ENCODE assay signal across 28 cellular contexts in genomic region chr15:84647726-84648125, GRCh38. TPM values are rescaled to one million over a fixed set of nuclear protein-coding genes. Genes with fewer than 3 reads are reported as not detected.
DNase-seq lines count a peak whose midpoint lies in the region; ATAC-seq and FAIRE-seq lines count a peak whose summit lies in the region.
"Had no signal": no experiment of that assay in that cellular context is flagged by ENCODE, and none has a peak within 500 bp of the region (broad histone marks: within the 10 kb centered on the region; RNA-seq: fewer than 3 reads in every experiment).

No MANE protein-coding gene starts in this region.

- H3K36me3 Mint-ChIP-seq in activated CD8-positive, alpha-beta memory T cell treated with anti-CD3 and anti-CD28 coated beads, Interleukin-2, amount 10 ng/mL, durations not matched to agents 7 days and 5 days, result peaks cover 38% of the 10 kb centered on the region
- peaks cover 32% of the 10 kb centered on the region for H3K36me3 Mint-ChIP-seq in CD4-positive, CD25-positive, alpha-beta regulatory T cell
- peaks cover 97% of the 10 kb centered on the region for H3K36me3 Mint-ChIP-seq in activated T-helper 17 cell treated with anti-CD3 and anti-CD28 coated beads, Interleukin-2, amount 50 U/mL, for 72 hours (ENCODE audit: low read depth)
- peaks cover 17 to 50% (median 30%) of the 10 kb centered on the region in 5 donors for H3K36me3 Mint-ChIP-seq in naive thymus-derived CD4-positive, alpha-beta T cell

- no peak overlapping the region for H3K4me3 ChIP-seq in CD4-positive, CD25-positive, alpha-beta regulatory T cell (ENCODE audit: low read depth, low read length)
- H3K4me3 ChIP-seq in naive thymus-derived CD4-positive, alpha-beta T cell (ENCODE audit: low read length), result no peak overlapping the region
- H3K4me3 ChIP-seq: breast epithelium, GM23248, lung, mucosa of descending colon, sigmoid colon, SK-N-MC had no signal

- intact Hi-C loops in naive thymus-derived CD4-positive, alpha-beta T cell (cut with micrococcal nuclease), result no loop called here

- H3K4me1 Mint-ChIP-seq in activated CD8-positive, alpha-beta memory T cell treated with anti-CD3 and anti-CD28 coated beads, Interleukin-2, amount 10 ng/mL, durations not matched to agents 7 days and 5 days, result peaks cover 26% of the 10 kb centered on the region
- H3K4me1 Mint-ChIP-seq in CD4-positive, CD25-positive, alpha-beta regulatory T cell, result peaks cover 0 to 24% (median 15%) of the 10 kb centered on the region in 4 donors
- peaks cover 23% of the 10 kb centered on the region for H3K4me1 Mint-ChIP-seq in activated T-helper 17 cell treated with anti-CD3 and anti-CD28 coated beads, Interleukin-2, amount 50 U/mL, for 72 hours
- peaks cover 15 to 30% (median 24%) of the 10 kb centered on the region in 7 donors for H3K4me1 Mint-ChIP-seq in naive thymus-derived CD4-positive, alpha-beta T cell

- peak; percentile 33 for ATAC-seq in activated CD8-positive, alpha-beta memory T cell treated with anti-CD3 and anti-CD28 coated beads, Interleukin-2, amount 10 ng/mL, durations not matched to agents 7 days and 5 days
- no peak for ATAC-seq in CD4-positive, CD25-positive, alpha-beta regulatory T cell (ENCODE audit: low read depth in 2 of 2)
- peak; percentile 49 for ATAC-seq in activated T-helper 17 cell treated with anti-CD3 and anti-CD28 coated beads, Interleukin-2, amount 50 U/mL, for 72 hours (replicated peaks)
- no peak for ATAC-seq in naive thymus-derived CD4-positive, alpha-beta T cell
- ATAC-seq in GM21576 (IDR thresholded peaks at IDR 0.05; ENCODE audit: unreplicated experiment) (no peak), HG03135 (IDR thresholded peaks at IDR 0.05; ENCODE audit: unreplicated experiment) (no peak)
- ATAC-seq: activated CD4-positive, CD25-positive, alpha-beta regulatory T cell treated with anti-CD3 and anti-CD28 coated beads, Interleukin-2, amount 50 U/mL, for 24 hours; mucosa of descending colon; stimulated activated naive B cell treated with anti-CD40 and anti-IgM and Interleukin-4, amounts not matched to agents 10 μg/mL and 1 μg/mL and 100 μg/mL, for 72 hours had no signal

- no peak overlapping the region for H3K27ac ChIP-seq in CD4-positive, CD25-positive, alpha-beta regulatory T cell (ENCODE audit: insufficient read depth, low read length, poor library complexity, severe bottlenecking)
- H3K27ac ChIP-seq in naive thymus-derived CD4-positive, alpha-beta T cell (ENCODE audit: low read depth, low read length), result no peak overlapping the region
- H3K27ac ChIP-seq: breast epithelium, epithelial cell of prostate, GM23248, sigmoid colon, SK-N-MC had no signal

- H3K36me3 ChIP-seq in CD4-positive, CD25-positive, alpha-beta regulatory T cell (ENCODE audit: control insufficient read depth, insufficient read depth, low read length), result peaks cover 73% of the 10 kb centered on the region
- peaks cover 20 to 84% (median 24%) of the 10 kb centered on the region in 3 experiments for H3K36me3 ChIP-seq in naive thymus-derived CD4-positive, alpha-beta T cell (ENCODE audit: control insufficient read depth in 2 of 3, insufficient read depth in 3 of 3, low read length in 3 of 3)

- POLR2A ChIA-PET in naive thymus-derived CD4-positive, alpha-beta T cell (lab: Charles Lee), result interaction anchor here (0.6 to 4.0 kb wide), 5 partner anchors 8 to 116 kb away, joined by 4 to 17 read pairs (median 4); no protein-coding TSS in a partner anchor

- no peaks in the 10 kb centered on the region for H3K27me3 ChIP-seq in CD4-positive, CD25-positive, alpha-beta regulatory T cell (ENCODE audit: control insufficient read depth, insufficient read depth, low read length)
- no peaks in the 10 kb centered on the region for H3K27me3 ChIP-seq in naive thymus-derived CD4-positive, alpha-beta T cell (ENCODE audit: control insufficient read depth in 2 of 2, insufficient read depth in 2 of 2, low read length in 2 of 2)
- H3K27me3 ChIP-seq: breast epithelium, sigmoid colon had no signal

- peaks cover 8% of the 10 kb centered on the region for H3K4me1 ChIP-seq in CD4-positive, CD25-positive, alpha-beta regulatory T cell (ENCODE audit: control insufficient read depth, insufficient read depth, low read length, poor library complexity, severe bottlenecking)
- H3K4me1 ChIP-seq in naive thymus-derived CD4-positive, alpha-beta T cell (ENCODE audit: control insufficient read depth in 2 of 2, insufficient read depth in 2 of 2, low read length in 2 of 2), result peaks cover 7 to 9% of the 10 kb centered on the region in 2 donors

- FAIRE-seq in RCC 7860 (lab: Jason Lieb, UNC), result no peak
- FAIRE-seq: HTR-8/SVneo, urothelium cell line had no signal

- H3K9me3 Mint-ChIP-seq in activated CD8-positive, alpha-beta memory T cell treated with anti-CD3 and anti-CD28 coated beads, Interleukin-2, amount 10 ng/mL, durations not matched to agents 7 days and 5 days (ENCODE audit: low read depth), result no peaks in the 10 kb centered on the region
- no peaks in the 10 kb centered on the region for H3K9me3 Mint-ChIP-seq in CD4-positive, CD25-positive, alpha-beta regulatory T cell
- H3K9me3 Mint-ChIP-seq in activated T-helper 17 cell treated with anti-CD3 and anti-CD28 coated beads, Interleukin-2, amount 50 U/mL, for 72 hours, result no peaks in the 10 kb centered on the region
- H3K9me3 Mint-ChIP-seq in naive thymus-derived CD4-positive, alpha-beta T cell, result no peaks in the 10 kb centered on the region
- H3K9me3 Mint-ChIP-seq: stimulated activated naive B cell treated with anti-CD40 and anti-IgM and Interleukin-4, amounts not matched to agents 10 μg/mL and 1 μg/mL and 100 μg/mL, for 72 hours; T-helper 1 cell treated with Interleukin-12 subunit alpha and Interleukin-12 subunit beta and Interleukin-4 antibody, amounts not matched to agents 30 μg/mL and 1 μg/mL, for 36 hours had no signal

- CTCF ChIA-PET in activated CD8-positive, alpha-beta memory T cell treated with anti-CD3 and anti-CD28 coated beads, Interleukin-2, amount 10 ng/mL, durations not matched to agents 7 days and 5 days (lab: Charles Lee), result interaction anchor here (1.2 to 1.3 kb wide), 2 partner anchors 14 to 231 kb away, joined by 3 to 4 read pairs; no protein-coding TSS in a partner anchor
- CTCF ChIA-PET in naive thymus-derived CD4-positive, alpha-beta T cell (lab: Charles Lee), result interaction anchor here (0.5 to 1.0 kb wide), 2 partner anchors 9 to 27 kb away, joined by 3 to 4 read pairs; no protein-coding TSS in a partner anchor

- H3K27ac Mint-ChIP-seq in activated CD8-positive, alpha-beta memory T cell treated with anti-CD3 and anti-CD28 coated beads, Interleukin-2, amount 10 ng/mL, durations not matched to agents 7 days and 5 days, result peak overlapping the region; percentile 2
- H3K27ac Mint-ChIP-seq in CD4-positive, CD25-positive, alpha-beta regulatory T cell, result peak overlapping the region; percentile 17 to 63 (median 60)
- peak overlapping the region; percentile 18 for H3K27ac Mint-ChIP-seq in activated T-helper 17 cell treated with anti-CD3 and anti-CD28 coated beads, Interleukin-2, amount 50 U/mL, for 72 hours
- peak overlapping the region in 7 of 9 donors; percentile 44 to 84 (median 71) for H3K27ac Mint-ChIP-seq in naive thymus-derived CD4-positive, alpha-beta T cell
- H3K27ac Mint-ChIP-seq: stimulated activated naive B cell treated with anti-CD40 and anti-IgM and Interleukin-4, amounts not matched to agents 10 μg/mL and 1 μg/mL and 100 μg/mL, for 72 hours; T-helper 1 cell treated with Interleukin-12 subunit alpha and Interleukin-12 subunit beta and Interleukin-4 antibody, amounts not matched to agents 30 μg/mL and 1 μg/mL, for 36 hours had no signal

- H3K4me3 Mint-ChIP-seq in activated CD8-positive, alpha-beta memory T cell treated with anti-CD3 and anti-CD28 coated beads, Interleukin-2, amount 10 ng/mL, durations not matched to agents 7 days and 5 days, result no peak overlapping the region
- H3K4me3 Mint-ChIP-seq in CD4-positive, CD25-positive, alpha-beta regulatory T cell, result no peak overlapping the region
- no peak overlapping the region for H3K4me3 Mint-ChIP-seq in activated T-helper 17 cell treated with anti-CD3 and anti-CD28 coated beads, Interleukin-2, amount 50 U/mL, for 72 hours
- peak overlapping the region in 1 of 10 donors; percentile 8 for H3K4me3 Mint-ChIP-seq in naive thymus-derived CD4-positive, alpha-beta T cell
- H3K4me3 Mint-ChIP-seq: stimulated activated naive B cell treated with anti-CD40 and anti-IgM and Interleukin-4, amounts not matched to agents 10 μg/mL and 1 μg/mL and 100 μg/mL, for 72 hours; T-helper 1 cell treated with Interleukin-12 subunit alpha and Interleukin-12 subunit beta and Interleukin-4 antibody, amounts not matched to agents 30 μg/mL and 1 μg/mL, for 36 hours had no signal

- no peaks in the 10 kb centered on the region for H3K27me3 Mint-ChIP-seq in activated CD8-positive, alpha-beta memory T cell treated with anti-CD3 and anti-CD28 coated beads, Interleukin-2, amount 10 ng/mL, durations not matched to agents 7 days and 5 days
- H3K27me3 Mint-ChIP-seq in CD4-positive, CD25-positive, alpha-beta regulatory T cell, result no peaks in the 10 kb centered on the region
- no peaks in the 10 kb centered on the region for H3K27me3 Mint-ChIP-seq in activated T-helper 17 cell treated with anti-CD3 and anti-CD28 coated beads, Interleukin-2, amount 50 U/mL, for 72 hours
- H3K27me3 Mint-ChIP-seq in naive thymus-derived CD4-positive, alpha-beta T cell, result no peaks in the 10 kb centered on the region
- H3K27me3 Mint-ChIP-seq: stimulated activated naive B cell treated with anti-CD40 and anti-IgM and Interleukin-4, amounts not matched to agents 10 μg/mL and 1 μg/mL and 100 μg/mL, for 72 hours had no signal

- no peaks in the 10 kb centered on the region for H3K9me3 ChIP-seq in CD4-positive, CD25-positive, alpha-beta regulatory T cell (ENCODE audit: control insufficient read depth in 2 of 2, low read length in 2 of 2)
- no peaks in the 10 kb centered on the region for H3K9me3 ChIP-seq in naive thymus-derived CD4-positive, alpha-beta T cell (ENCODE audit: control insufficient read depth in 2 of 3, low read length in 3 of 3)
- H3K9me3 ChIP-seq: breast epithelium, mucosa of descending colon, sigmoid colon had no signal

- no peak for DNase-seq in activated CD8-positive, alpha-beta memory T cell treated with anti-CD3 and anti-CD28 coated beads, Interleukin-2, amount 10 ng/mL, durations not matched to agents 7 days and 5 days
- no peak for DNase-seq in activated CD8-positive, alpha-beta memory T cell treated with anti-CD3 and anti-CD28 coated beads, Interleukin-2, amount 50 U/mL, for 4 hours
- no peak for DNase-seq in CD4-positive, CD25-positive, alpha-beta regulatory T cell
- DNase-seq in naive thymus-derived CD4-positive, alpha-beta T cell, result no peak
- DNase-seq in RCC 7860 (ENCODE audit: low spot score), result no peak
- DNase-seq: amygdala; GM23248; head of caudate nucleus; KBM-7; mucosa of descending colon; NCI-H2081 treated with DMSO at 0.1 percent for 48 hours; NCI-H226; NCI-H748 treated with DMSO at 0.1 percent for 48 hours; RPMI8226; stimulated activated CD4-positive, alpha-beta T cell treated with anti-CD3 and anti-CD28 coated beads, Interleukin-4, amount 100 ng/mL, for 24 hours; stimulated activated naive B cell treated with anti-CD40 and anti-IgM and Interleukin-4, amounts not matched to agents 10 μg/mL and 1 μg/mL and 100 μg/mL, for 72 hours had no signal

RNA-seq across cellular contexts. Expression of gene WDR73, which starts 6.4 kb away (rescaled TPM):
- total RNA-seq in activated CD8-positive, alpha-beta memory T cell treated with anti-CD3 and anti-CD28 coated beads, Interleukin-2, amount 10 ng/mL, durations not matched to agents 7 days and 5 days, result 10 to 100 TPM; 18.4 to 19.9 TPM
- total RNA-seq in CD4-positive, CD25-positive, alpha-beta regulatory T cell, result 19.6 TPM
- polyA plus RNA-seq in CD4-positive, CD25-positive, alpha-beta regulatory T cell, result 10 to 100 TPM; 12.9 to 19.2 (median 16.1) TPM
- 10 to 100 TPM; 14.8 to 22.5 TPM for total RNA-seq in activated T-helper 17 cell treated with anti-CD3 and anti-CD28 coated beads, Interleukin-2, amount 50 U/mL, for 72 hours
- 10 to 100 TPM; 26.8 to 47.7 (median 33.1) TPM for total RNA-seq in naive thymus-derived CD4-positive, alpha-beta T cell
- 10 to 100 TPM; 22.0 to 26.1 TPM for polyA plus RNA-seq in naive thymus-derived CD4-positive, alpha-beta T cell

RNA-seq across cellular contexts. Expression of gene NMB, which starts 10.3 kb away (rescaled TPM):
- 1 to 10 TPM; 1.5 to 1.8 TPM for total RNA-seq in activated CD8-positive, alpha-beta memory T cell treated with anti-CD3 and anti-CD28 coated beads, Interleukin-2, amount 10 ng/mL, durations not matched to agents 7 days and 5 days
- 2.2 TPM for total RNA-seq in CD4-positive, CD25-positive, alpha-beta regulatory T cell
- 1 to 10 TPM; 5.5 to 7.1 (median 6.7) TPM for polyA plus RNA-seq in CD4-positive, CD25-positive, alpha-beta regulatory T cell
- 1 to 10 TPM; 7.8 TPM for total RNA-seq in activated T-helper 17 cell treated with anti-CD3 and anti-CD28 coated beads, Interleukin-2, amount 50 U/mL, for 72 hours
- total RNA-seq in naive thymus-derived CD4-positive, alpha-beta T cell, result 1 to 10 TPM; 1.2 to 3.1 (median 2.9) TPM
- polyA plus RNA-seq in naive thymus-derived CD4-positive, alpha-beta T cell, result 1 to 10 TPM; 4.2 to 5.2 TPM

RNA-seq across cellular contexts. Expression of gene ZSCAN2, which starts 46.9 kb away (rescaled TPM):
- total RNA-seq in activated CD8-positive, alpha-beta memory T cell treated with anti-CD3 and anti-CD28 coated beads, Interleukin-2, amount 10 ng/mL, durations not matched to agents 7 days and 5 days, result 10 to 100 TPM in 1 of 2 experiments, 1 to 10 TPM in 1; 8.6 to 12.9 TPM
- 4.8 TPM for total RNA-seq in CD4-positive, CD25-positive, alpha-beta regulatory T cell
- polyA plus RNA-seq in CD4-positive, CD25-positive, alpha-beta regulatory T cell, result 10 to 100 TPM in 2 of 4 donors, 1 to 10 TPM in 2; 6.9 to 12.4 (median 9.4) TPM
- 10 to 100 TPM in 1 of 2 donors, 1 to 10 TPM in 1; 9.0 to 14.1 TPM for total RNA-seq in activated T-helper 17 cell treated with anti-CD3 and anti-CD28 coated beads, Interleukin-2, amount 50 U/mL, for 72 hours
- 10 to 100 TPM in 2 of 5 experiments, 1 to 10 TPM in 3; 4.8 to 13.0 (median 6.8) TPM for total RNA-seq in naive thymus-derived CD4-positive, alpha-beta T cell
- polyA plus RNA-seq in naive thymus-derived CD4-positive, alpha-beta T cell, result 10 to 100 TPM in 1 of 2 donors, 1 to 10 TPM in 1; 4.9 to 10.9 TPM

Comparison
In these comparisons a context has a peak if more than half of its experiments do, and no peak if none do; other contexts are left out.
1. ATAC-seq: peak in activated CD8-positive, alpha-beta memory T cell treated with anti-CD3 and anti-CD28 coated beads, Interleukin-2, amount 10 ng/mL, durations not matched to agents 7 days and 5 days (single experiment) and activated T-helper 17 cell treated with anti-CD3 and anti-CD28 coated beads, Interleukin-2, amount 50 U/mL, for 72 hours (single experiment); none in CD4-positive, CD25-positive, alpha-beta regulatory T cell (0 of 2), naive thymus-derived CD4-positive, alpha-beta T cell (single experiment), GM21576 (single experiment) and HG03135 (single experiment).
2. H3K27ac Mint-ChIP-seq: peak in every context shown above with its lines; median percentile 71 in naive thymus-derived CD4-positive, alpha-beta T cell; 60 in CD4-positive, CD25-positive, alpha-beta regulatory T cell; 18 in activated T-helper 17 cell treated with anti-CD3 and anti-CD28 coated beads, Interleukin-2, amount 50 U/mL, for 72 hours; 2 in activated CD8-positive, alpha-beta memory T cell treated with anti-CD3 and anti-CD28 coated beads, Interleukin-2, amount 10 ng/mL, durations not matched to agents 7 days and 5 days.